In the genomic region with DNA sequence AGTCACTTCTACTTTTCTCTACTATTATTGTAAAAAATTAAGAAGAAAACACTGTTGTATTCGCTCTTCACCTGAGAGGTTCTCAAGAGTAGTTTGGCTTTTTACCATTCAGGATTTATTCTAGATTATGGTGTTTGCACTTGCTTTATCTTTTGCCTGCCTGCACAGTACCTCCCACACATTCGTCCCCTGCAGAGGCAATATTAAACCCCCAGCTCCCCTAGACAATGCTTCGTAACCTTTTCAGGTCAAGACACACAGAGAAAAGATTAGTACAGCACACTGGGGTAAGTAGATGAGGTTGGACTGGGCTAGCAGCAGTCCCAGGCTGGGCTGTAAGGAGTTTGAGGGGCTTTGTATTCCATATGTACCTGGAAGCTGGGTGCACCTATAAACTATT, we compare ENCODE assay signal across 1 cellular context.
A peak's percentile ranks its signal among the peaks of the same experiment; 100 is the strongest.
TF ChIP-seq lines count a peak whose summit lies in the region.

No MANE protein-coding gene starts in this region.

TF ChIP-seq in K562, 482 proteins besides CTCF, POLR2A, EP300 and RAD21 (continued from another document and continues in another):
- TF ChIP-seq, protein P1, sequence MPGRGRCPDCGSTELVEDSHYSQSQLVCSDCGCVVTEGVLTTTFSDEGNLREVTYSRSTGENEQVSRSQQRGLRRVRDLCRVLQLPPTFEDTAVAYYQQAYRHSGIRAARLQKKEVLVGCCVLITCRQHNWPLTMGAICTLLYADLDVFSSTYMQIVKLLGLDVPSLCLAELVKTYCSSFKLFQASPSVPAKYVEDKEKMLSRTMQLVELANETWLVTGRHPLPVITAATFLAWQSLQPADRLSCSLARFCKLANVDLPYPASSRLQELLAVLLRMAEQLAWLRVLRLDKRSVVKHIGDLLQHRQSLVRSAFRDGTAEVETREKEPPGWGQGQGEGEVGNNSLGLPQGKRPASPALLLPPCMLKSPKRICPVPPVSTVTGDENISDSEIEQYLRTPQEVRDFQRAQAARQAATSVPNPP (IDR thresholded peaks at IDR 0.05; ENCODE audit: borderline replicate concordance, insufficient read depth, insufficient read length) = no peak
- TF ChIP-seq RBBP5 (IDR thresholded peaks at IDR 0.05; ENCODE audit: borderline replicate concordance, insufficient read depth, low read length, poor library complexity, severe bottlenecking) = no peak
- no peak for TF ChIP-seq ZNF444 (CRISPR knock-in tag; IDR thresholded peaks at IDR 0.05)
- TF ChIP-seq, protein P2, sequence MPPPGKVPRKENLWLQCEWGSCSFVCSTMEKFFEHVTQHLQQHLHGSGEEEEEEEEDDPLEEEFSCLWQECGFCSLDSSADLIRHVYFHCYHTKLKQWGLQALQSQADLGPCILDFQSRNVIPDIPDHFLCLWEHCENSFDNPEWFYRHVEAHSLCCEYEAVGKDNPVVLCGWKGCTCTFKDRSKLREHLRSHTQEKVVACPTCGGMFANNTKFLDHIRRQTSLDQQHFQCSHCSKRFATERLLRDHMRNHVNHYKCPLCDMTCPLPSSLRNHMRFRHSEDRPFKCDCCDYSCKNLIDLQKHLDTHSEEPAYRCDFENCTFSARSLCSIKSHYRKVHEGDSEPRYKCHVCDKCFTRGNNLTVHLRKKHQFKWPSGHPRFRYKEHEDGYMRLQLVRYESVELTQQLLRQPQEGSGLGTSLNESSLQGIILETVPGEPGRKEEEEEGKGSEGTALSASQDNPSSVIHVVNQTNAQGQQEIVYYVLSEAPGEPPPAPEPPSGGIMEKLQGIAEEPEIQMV (tag; conservative IDR thresholded peaks at IDR 0.05; ENCODE audit: low read depth) = no peak
- no peak for TF ChIP-seq TGIF2 (CRISPR knock-in tag; IDR thresholded peaks at IDR 0.05)
- TF ChIP-seq DPF2 (IDR thresholded peaks at IDR 0.05) = peak; percentile 69
- TF ChIP-seq CSDE1 (IDR thresholded peaks at IDR 0.05) = no peak
- no peak for TF ChIP-seq SRSF1 (IDR thresholded peaks at IDR 0.05; ENCODE audit: low read depth, low read length)
- TF ChIP-seq, protein P3, sequence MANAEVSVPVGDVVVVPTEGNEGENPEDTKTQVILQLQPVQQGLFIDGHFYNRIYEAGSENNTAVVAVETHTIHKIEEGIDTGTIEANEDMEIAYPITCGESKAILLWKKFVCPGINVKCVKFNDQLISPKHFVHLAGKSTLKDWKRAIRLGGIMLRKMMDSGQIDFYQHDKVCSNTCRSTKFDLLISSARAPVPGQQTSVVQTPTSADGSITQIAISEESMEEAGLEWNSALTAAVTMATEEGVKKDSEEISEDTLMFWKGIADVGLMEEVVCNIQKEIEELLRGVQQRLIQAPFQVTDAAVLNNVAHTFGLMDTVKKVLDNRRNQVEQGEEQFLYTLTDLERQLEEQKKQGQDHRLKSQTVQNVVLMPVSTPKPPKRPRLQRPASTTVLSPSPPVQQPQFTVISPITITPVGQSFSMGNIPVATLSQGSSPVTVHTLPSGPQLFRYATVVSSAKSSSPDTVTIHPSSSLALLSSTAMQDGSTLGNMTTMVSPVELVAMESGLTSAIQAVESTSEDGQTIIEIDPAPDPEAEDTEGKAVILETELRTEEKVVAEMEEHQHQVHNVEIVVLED (CRISPR knock-in tag; IDR thresholded peaks at IDR 0.05) = no peak
- TF ChIP-seq RBM15 (IDR thresholded peaks at IDR 0.05; ENCODE audit: insufficient read depth, low read length) = no peak
- TF ChIP-seq, protein P4, sequence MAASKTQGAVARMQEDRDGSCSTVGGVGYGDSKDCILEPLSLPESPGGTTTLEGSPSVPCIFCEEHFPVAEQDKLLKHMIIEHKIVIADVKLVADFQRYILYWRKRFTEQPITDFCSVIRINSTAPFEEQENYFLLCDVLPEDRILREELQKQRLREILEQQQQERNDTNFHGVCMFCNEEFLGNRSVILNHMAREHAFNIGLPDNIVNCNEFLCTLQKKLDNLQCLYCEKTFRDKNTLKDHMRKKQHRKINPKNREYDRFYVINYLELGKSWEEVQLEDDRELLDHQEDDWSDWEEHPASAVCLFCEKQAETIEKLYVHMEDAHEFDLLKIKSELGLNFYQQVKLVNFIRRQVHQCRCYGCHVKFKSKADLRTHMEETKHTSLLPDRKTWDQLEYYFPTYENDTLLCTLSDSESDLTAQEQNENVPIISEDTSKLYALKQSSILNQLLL (CRISPR knock-in tag; IDR thresholded peaks at IDR 0.05; ENCODE audit: borderline replicate concordance) = no peak
- TF ChIP-seq ATF1 (CRISPR knock-in tag; IDR thresholded peaks at IDR 0.05) = no peak
- no peak for TF ChIP-seq ATF1 (tag; IDR thresholded peaks at IDR 0.05)
- TF ChIP-seq, protein P5, sequence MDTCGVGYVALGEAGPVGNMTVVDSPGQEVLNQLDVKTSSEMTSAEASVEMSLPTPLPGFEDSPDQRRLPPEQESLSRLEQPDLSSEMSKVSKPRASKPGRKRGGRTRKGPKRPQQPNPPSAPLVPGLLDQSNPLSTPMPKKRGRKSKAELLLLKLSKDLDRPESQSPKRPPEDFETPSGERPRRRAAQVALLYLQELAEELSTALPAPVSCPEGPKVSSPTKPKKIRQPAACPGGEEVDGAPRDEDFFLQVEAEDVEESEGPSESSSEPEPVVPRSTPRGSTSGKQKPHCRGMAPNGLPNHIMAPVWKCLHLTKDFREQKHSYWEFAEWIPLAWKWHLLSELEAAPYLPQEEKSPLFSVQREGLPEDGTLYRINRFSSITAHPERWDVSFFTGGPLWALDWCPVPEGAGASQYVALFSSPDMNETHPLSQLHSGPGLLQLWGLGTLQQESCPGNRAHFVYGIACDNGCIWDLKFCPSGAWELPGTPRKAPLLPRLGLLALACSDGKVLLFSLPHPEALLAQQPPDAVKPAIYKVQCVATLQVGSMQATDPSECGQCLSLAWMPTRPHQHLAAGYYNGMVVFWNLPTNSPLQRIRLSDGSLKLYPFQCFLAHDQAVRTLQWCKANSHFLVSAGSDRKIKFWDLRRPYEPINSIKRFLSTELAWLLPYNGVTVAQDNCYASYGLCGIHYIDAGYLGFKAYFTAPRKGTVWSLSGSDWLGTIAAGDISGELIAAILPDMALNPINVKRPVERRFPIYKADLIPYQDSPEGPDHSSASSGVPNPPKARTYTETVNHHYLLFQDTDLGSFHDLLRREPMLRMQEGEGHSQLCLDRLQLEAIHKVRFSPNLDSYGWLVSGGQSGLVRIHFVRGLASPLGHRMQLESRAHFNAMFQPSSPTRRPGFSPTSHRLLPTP (IDR thresholded peaks at IDR 0.05; ENCODE audit: borderline replicate concordance, extremely low read depth, insufficient read length) = no peak
- no peak for TF ChIP-seq NR3C1 (CRISPR knock-in tag; IDR thresholded peaks at IDR 0.05)
- TF ChIP-seq, protein P6, sequence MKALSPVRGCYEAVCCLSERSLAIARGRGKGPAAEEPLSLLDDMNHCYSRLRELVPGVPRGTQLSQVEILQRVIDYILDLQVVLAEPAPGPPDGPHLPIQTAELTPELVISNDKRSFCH (CRISPR knock-in tag; IDR thresholded peaks at IDR 0.05) = no peak
- TF ChIP-seq, protein P6 (tag; IDR thresholded peaks at IDR 0.05) = 0 out of 2 replicates have a peak, but pooled peaks have one; percentile 32
- TF ChIP-seq CBX8 (IDR thresholded peaks at IDR 0.05; ENCODE audit: borderline replicate concordance, extremely low read depth, low read depth, low read length, poor library complexity, severe bottlenecking) = no peak
- TF ChIP-seq ARNT (IDR thresholded peaks at IDR 0.05) = no peak
- TF ChIP-seq SOX6 (IDR thresholded peaks at IDR 0.05) = peak; percentile 92
- no peak for TF ChIP-seq POLR2H (tag; IDR thresholded peaks at IDR 0.05; ENCODE audit: low read depth)
- TF ChIP-seq, protein P7, sequence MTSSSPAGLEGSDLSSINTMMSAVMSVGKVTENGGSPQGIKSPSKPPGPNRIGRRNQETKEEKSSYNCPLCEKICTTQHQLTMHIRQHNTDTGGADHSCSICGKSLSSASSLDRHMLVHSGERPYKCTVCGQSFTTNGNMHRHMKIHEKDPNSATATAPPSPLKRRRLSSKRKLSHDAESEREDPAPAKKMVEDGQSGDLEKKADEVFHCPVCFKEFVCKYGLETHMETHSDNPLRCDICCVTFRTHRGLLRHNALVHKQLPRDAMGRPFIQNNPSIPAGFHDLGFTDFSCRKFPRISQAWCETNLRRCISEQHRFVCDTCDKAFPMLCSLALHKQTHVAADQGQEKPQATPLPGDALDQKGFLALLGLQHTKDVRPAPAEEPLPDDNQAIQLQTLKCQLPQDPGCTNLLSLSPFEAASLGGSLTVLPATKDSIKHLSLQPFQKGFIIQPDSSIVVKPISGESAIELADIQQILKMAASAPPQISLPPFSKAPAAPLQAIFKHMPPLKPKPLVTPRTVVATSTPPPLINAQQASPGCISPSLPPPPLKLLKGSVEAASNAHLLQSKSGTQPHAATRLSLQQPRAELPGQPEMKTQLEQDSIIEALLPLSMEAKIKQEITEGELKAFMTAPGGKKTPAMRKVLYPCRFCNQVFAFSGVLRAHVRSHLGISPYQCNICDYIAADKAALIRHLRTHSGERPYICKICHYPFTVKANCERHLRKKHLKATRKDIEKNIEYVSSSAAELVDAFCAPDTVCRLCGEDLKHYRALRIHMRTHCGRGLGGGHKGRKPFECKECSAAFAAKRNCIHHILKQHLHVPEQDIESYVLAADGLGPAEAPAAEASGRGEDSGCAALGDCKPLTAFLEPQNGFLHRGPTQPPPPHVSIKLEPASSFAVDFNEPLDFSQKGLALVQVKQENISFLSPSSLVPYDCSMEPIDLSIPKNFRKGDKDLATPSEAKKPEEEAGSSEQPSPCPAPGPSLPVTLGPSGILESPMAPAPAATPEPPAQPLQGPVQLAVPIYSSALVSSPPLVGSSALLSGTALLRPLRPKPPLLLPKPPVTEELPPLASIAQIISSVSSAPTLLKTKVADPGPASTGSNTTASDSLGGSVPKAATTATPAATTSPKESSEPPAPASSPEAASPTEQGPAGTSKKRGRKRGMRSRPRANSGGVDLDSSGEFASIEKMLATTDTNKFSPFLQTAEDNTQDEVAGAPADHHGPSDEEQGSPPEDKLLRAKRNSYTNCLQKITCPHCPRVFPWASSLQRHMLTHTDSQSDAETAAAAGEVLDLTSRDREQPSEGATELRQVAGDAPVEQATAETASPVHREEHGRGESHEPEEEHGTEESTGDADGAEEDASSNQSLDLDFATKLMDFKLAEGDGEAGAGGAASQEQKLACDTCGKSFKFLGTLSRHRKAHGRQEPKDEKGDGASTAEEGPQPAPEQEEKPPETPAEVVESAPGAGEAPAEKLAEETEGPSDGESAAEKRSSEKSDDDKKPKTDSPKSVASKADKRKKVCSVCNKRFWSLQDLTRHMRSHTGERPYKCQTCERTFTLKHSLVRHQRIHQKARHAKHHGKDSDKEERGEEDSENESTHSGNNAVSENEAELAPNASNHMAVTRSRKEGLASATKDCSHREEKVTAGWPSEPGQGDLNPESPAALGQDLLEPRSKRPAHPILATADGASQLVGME (CRISPR knock-in tag; IDR thresholded peaks at IDR 0.05) = no peak
- peak; percentile 29; the same call in 1 of the 2 replicates for TF ChIP-seq POLR2AphosphoS5 (IDR thresholded peaks at IDR 0.05; ENCODE audit: control insufficient read depth, insufficient read depth, low read depth, low read length)
- TF ChIP-seq, protein P8, sequence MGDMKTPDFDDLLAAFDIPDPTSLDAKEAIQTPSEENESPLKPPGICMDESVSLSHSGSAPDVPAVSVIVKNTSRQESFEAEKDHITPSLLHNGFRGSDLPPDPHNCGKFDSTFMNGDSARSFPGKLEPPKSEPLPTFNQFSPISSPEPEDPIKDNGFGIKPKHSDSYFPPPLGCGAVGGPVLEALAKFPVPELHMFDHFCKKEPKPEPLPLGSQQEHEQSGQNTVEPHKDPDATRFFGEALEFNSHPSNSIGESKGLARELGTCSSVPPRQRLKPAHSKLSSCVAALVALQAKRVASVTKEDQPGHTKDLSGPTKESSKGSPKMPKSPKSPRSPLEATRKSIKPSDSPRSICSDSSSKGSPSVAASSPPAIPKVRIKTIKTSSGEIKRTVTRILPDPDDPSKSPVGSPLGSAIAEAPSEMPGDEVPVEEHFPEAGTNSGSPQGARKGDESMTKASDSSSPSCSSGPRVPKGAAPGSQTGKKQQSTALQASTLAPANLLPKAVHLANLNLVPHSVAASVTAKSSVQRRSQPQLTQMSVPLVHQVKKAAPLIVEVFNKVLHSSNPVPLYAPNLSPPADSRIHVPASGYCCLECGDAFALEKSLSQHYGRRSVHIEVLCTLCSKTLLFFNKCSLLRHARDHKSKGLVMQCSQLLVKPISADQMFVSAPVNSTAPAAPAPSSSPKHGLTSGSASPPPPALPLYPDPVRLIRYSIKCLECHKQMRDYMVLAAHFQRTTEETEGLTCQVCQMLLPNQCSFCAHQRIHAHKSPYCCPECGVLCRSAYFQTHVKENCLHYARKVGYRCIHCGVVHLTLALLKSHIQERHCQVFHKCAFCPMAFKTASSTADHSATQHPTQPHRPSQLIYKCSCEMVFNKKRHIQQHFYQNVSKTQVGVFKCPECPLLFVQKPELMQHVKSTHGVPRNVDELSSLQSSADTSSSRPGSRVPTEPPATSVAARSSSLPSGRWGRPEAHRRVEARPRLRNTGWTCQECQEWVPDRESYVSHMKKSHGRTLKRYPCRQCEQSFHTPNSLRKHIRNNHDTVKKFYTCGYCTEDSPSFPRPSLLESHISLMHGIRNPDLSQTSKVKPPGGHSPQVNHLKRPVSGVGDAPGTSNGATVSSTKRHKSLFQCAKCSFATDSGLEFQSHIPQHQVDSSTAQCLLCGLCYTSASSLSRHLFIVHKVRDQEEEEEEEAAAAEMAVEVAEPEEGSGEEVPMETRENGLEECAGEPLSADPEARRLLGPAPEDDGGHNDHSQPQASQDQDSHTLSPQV (IDR thresholded peaks at IDR 0.05) = no peak
- TF ChIP-seq JUNB (CRISPR knock-in tag; conservative IDR thresholded peaks at IDR 0.05) = no peak
- TF ChIP-seq LCOR (CRISPR knock-in tag; IDR thresholded peaks at IDR 0.05) = no peak
- TF ChIP-seq SRSF9 (IDR thresholded peaks at IDR 0.05; ENCODE audit: borderline replicate concordance, low read depth, low read length) = no peak
- TF ChIP-seq GTF2F1 (IDR thresholded peaks at IDR 0.05; ENCODE audit: low read depth, low read length) = no peak
- TF ChIP-seq STAT5A (IDR thresholded peaks at IDR 0.05; ENCODE audit: borderline replicate concordance, low read length) = peak; percentile 37; the same call in 1 of the 2 replicates
- peak; percentile 84 for TF ChIP-seq CBFA2T3 (IDR thresholded peaks at IDR 0.05)
- TF ChIP-seq, protein P9, sequence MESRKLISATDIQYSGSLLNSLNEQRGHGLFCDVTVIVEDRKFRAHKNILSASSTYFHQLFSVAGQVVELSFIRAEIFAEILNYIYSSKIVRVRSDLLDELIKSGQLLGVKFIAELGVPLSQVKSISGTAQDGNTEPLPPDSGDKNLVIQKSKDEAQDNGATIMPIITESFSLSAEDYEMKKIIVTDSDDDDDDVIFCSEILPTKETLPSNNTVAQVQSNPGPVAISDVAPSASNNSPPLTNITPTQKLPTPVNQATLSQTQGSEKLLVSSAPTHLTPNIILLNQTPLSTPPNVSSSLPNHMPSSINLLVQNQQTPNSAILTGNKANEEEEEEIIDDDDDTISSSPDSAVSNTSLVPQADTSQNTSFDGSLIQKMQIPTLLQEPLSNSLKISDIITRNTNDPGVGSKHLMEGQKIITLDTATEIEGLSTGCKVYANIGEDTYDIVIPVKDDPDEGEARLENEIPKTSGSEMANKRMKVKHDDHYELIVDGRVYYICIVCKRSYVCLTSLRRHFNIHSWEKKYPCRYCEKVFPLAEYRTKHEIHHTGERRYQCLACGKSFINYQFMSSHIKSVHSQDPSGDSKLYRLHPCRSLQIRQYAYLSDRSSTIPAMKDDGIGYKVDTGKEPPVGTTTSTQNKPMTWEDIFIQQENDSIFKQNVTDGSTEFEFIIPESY (CRISPR knock-in tag; IDR thresholded peaks at IDR 0.05) = no peak
- no peak for TF ChIP-seq ZNF41 (CRISPR knock-in tag; conservative IDR thresholded peaks at IDR 0.05)
- TF ChIP-seq MYBL2 (IDR thresholded peaks at IDR 0.05; ENCODE audit: low read depth) = no peak
- no peak for TF ChIP-seq MYBL2 (CRISPR knock-in tag; IDR thresholded peaks at IDR 0.05; ENCODE audit: borderline replicate concordance)
- TF ChIP-seq KAT2B (IDR thresholded peaks at IDR 0.05; ENCODE audit: low read depth, low read length) = no peak
